12 cellular contexts compared by ENCODE assay signal in genomic region chr2:218732761-218733158, GRCh38. TPM values are rescaled to one million over a fixed set of nuclear protein-coding genes. Genes with fewer than 3 reads are reported as not detected.
A peak's percentile ranks its signal among the peaks of the same experiment; 100 is the strongest.
DNase-seq lines count a peak whose midpoint lies in the region; ATAC-seq and TF ChIP-seq lines count a peak whose summit lies in the region.
"Had no signal": no experiment of that assay in that cellular context is flagged by ENCODE, and none has a peak within 500 bp of the region (broad histone marks: within the 10 kb centered on the region; RNA-seq: fewer than 3 reads in every experiment).

No MANE protein-coding gene starts in this region.

- H3K36me3 ChIP-seq in IMR-90 (ENCODE audit: control insufficient read depth, insufficient read depth, low read length) = peaks cover 6% of the 10 kb centered on the region
- peaks cover 0 to 6% of the 10 kb centered on the region in 2 donors for H3K36me3 ChIP-seq in adrenal gland (replicated peaks in 1 of 2)
- H3K36me3 ChIP-seq in skeletal muscle tissue (ENCODE audit: control insufficient read depth in 3 of 3, insufficient read depth in 3 of 3, low read length in 3 of 3) = peaks cover 2 to 6% (median 4%) of the 10 kb centered on the region in 3 donors

- H4K5ac ChIP-seq in IMR-90 (ENCODE audit: low read depth, low read length) = peak overlapping the region; percentile 99

- no TSS peak for BruUV-seq in IMR-90 (replicated peaks; lab: Mats Ljungman, UMichigan)

- H2BK120ac ChIP-seq in IMR-90 (ENCODE audit: low read depth, low read length) = peak overlapping the region; percentile 75

- peak overlapping the region; percentile 51; the same call in 1 of the 2 replicates for H3K4me2 ChIP-seq in IMR-90 (ENCODE audit: low read depth, low read length)

- ATAC-seq in IMR-90 (ENCODE audit: low read depth) = 0 out of 2 replicates have a peak, but pooled peaks have one; percentile 9
- ATAC-seq in naive thymus-derived CD8-positive, alpha-beta T cell = no peak
- ATAC-seq: stimulated activated memory B cell treated with anti-CD40 and anti-IgM and Interleukin-4, amounts not matched to agents 10 μg/mL and 1 μg/mL and 100 μg/mL, for 72 hours had no signal

- no CpG with 5 or more reads among the region's 2 CpGs for WGBS in IMR-90 (ENCODE audit: extremely low coverage in 2 of 2, insufficient read length in 1 of 2), 2 experiments
- 49 to 61% (median 53%) methylated on average over 2 of the region's 2 CpGs for WGBS in adrenal gland, 4 donors

- TF ChIP-seq POLR2A in IMR-90 (IDR thresholded peaks at IDR 0.05; ENCODE audit: low read depth, low read length) = no peak
- no peak for TF ChIP-seq POLR2A in adrenal gland (IDR thresholded peaks at IDR 0.05)

- H3K4me1 ChIP-seq in IMR-90 (ENCODE audit: control insufficient read depth, insufficient read depth, low read length) (peaks cover 20% of the 10 kb centered on the region), adrenal gland (replicated peaks in 1 of 2) (peaks cover 17 to 38% of the 10 kb centered on the region in 2 donors), skeletal muscle tissue (ENCODE audit: control insufficient read depth in 3 of 3, insufficient read depth in 3 of 3, low read length in 3 of 3) (peaks cover 3 to 12% (median 12%) of the 10 kb centered on the region in 3 donors)

- no peak overlapping the region for H3K4me3 ChIP-seq in IMR-90 (ENCODE audit: insufficient read depth, low read depth, low read length)
- H3K4me3 ChIP-seq in adrenal gland = no peak overlapping the region
- H3K4me3 ChIP-seq in fibroblast of villous mesenchyme (ENCODE audit: low read depth, low read length) = no peak overlapping the region
- no peak overlapping the region for H3K4me3 ChIP-seq in skeletal muscle tissue (ENCODE audit: low read length in 3 of 3)

- H3K9me3 Mint-ChIP-seq in naive thymus-derived CD8-positive, alpha-beta T cell = peaks cover 0 to 3% (median 1%) of the 10 kb centered on the region in 9 donors

- intact Hi-C loops in IMR-90 (cut with micrococcal nuclease) (loop anchor here (5.0 kb wide), 1 partner anchor 75 kb away; no protein-coding TSS in a partner anchor), adrenal gland (cut with DNase I) (no loop called here)

- no peaks in the 10 kb centered on the region for H3K27me3 Mint-ChIP-seq in naive thymus-derived CD8-positive, alpha-beta T cell
- H3K27me3 Mint-ChIP-seq: activated B cell treated with CpG ODN at 0.5 μM for 24 hours; stimulated activated memory B cell treated with anti-CD40 and anti-IgM and Interleukin-4, amounts not matched to agents 10 μg/mL and 1 μg/mL and 100 μg/mL, for 72 hours had no signal

- peak overlapping the region; percentile 80; the same call in 1 of the 2 replicates for H3K23ac ChIP-seq in IMR-90 (ENCODE audit: low read depth, low read length)

- no peaks in the 10 kb centered on the region; the same call in 1 of the 2 replicates for H4K20me1 ChIP-seq in IMR-90 (ENCODE audit: insufficient read depth, low read length)

- H3K79me1 ChIP-seq in IMR-90 (ENCODE audit: low read depth in 1 of 2, low read length in 2 of 2) = peaks cover 29 to 73% of the 10 kb centered on the region in 2 experiments

- peak overlapping the region; percentile 29; the same call in 1 of the 2 replicates for H3K56ac ChIP-seq in IMR-90 (ENCODE audit: extremely low read depth, insufficient read depth, low read length)

- peak overlapping the region; percentile 82 to 88; a peak in 3 of 4 replicates for H4K8ac ChIP-seq in IMR-90 (ENCODE audit: low read depth in 2 of 2, low read length in 2 of 2)

- peaks cover 2 to 42% (median 15%) of the 10 kb centered on the region in 3 donors for H3K36me3 Mint-ChIP-seq in naive thymus-derived CD8-positive, alpha-beta T cell

- H3K18ac ChIP-seq in IMR-90 (ENCODE audit: low read depth, low read length) = peak overlapping the region; percentile 99

- POLR2A ChIA-PET in IMR-90 (lab: Charles Lee; ENCODE audit: unreplicated experiment) = interaction anchor here (0.6 kb wide), 1 partner anchor 735 kb away, joined by 3 read pairs; no protein-coding TSS in a partner anchor
- POLR2A ChIA-PET in naive thymus-derived CD8-positive, alpha-beta T cell (lab: Charles Lee) = no interaction called here

- H3K4me1 Mint-ChIP-seq in naive thymus-derived CD8-positive, alpha-beta T cell = peaks cover 10 to 29% (median 19%) of the 10 kb centered on the region in 4 donors

- peak overlapping the region; percentile 33; the same call in 1 of the 2 replicates for H3K9ac ChIP-seq in IMR-90 (ENCODE audit: low read depth, low read length)
- no peak overlapping the region for H3K9ac ChIP-seq in skeletal muscle tissue (ENCODE audit: low read depth in 1 of 3, low read length in 3 of 3)

- peak overlapping the region; percentile 99 for H3K27ac ChIP-seq in IMR-90 (ENCODE audit: insufficient read depth, low read length)
- H3K27ac ChIP-seq in adrenal gland = peak overlapping the region; percentile 46 to 95 (median 86)
- peak overlapping the region; percentile 67 for H3K27ac ChIP-seq in skeletal muscle tissue (ENCODE audit: low read depth, low read length)

- no peaks in the 10 kb centered on the region for H3K27me3 ChIP-seq in IMR-90 (ENCODE audit: control insufficient read depth, insufficient read depth, low read length)
- H3K27me3 ChIP-seq in adrenal gland = no peaks in the 10 kb centered on the region
- no peaks in the 10 kb centered on the region for H3K27me3 ChIP-seq in skeletal muscle tissue (ENCODE audit: control insufficient read depth in 3 of 3, insufficient read depth in 3 of 3, low read length in 3 of 3)

- no peak for TF ChIP-seq RAD21 in IMR-90 (IDR thresholded peaks at IDR 0.05; ENCODE audit: low read length)

- no peaks in the 10 kb centered on the region for H3K9me3 ChIP-seq in IMR-90 (ENCODE audit: control insufficient read depth, insufficient read depth, low read length)
- H3K9me3 ChIP-seq in adrenal gland (replicated peaks in 1 of 3) = peaks cover 0 to under 1% (median 0%) of the 10 kb centered on the region in 3 donors
- no peaks in the 10 kb centered on the region for H3K9me3 ChIP-seq in skeletal muscle tissue (ENCODE audit: control insufficient read depth in 3 of 3, low read length in 3 of 3)

- peak overlapping the region; percentile 42; the same call in 2 of the 3 replicates for H2BK15ac ChIP-seq in IMR-90 (ENCODE audit: low read depth, low read length)

- H2BK5ac ChIP-seq in IMR-90 (ENCODE audit: low read depth, low read length, poor library complexity, severe bottlenecking) = peak overlapping the region; percentile 90

- H3K27ac Mint-ChIP-seq in naive thymus-derived CD8-positive, alpha-beta T cell = no peak overlapping the region
- H3K27ac Mint-ChIP-seq: activated B cell treated with CpG ODN at 0.5 μM for 24 hours; stimulated activated memory B cell treated with anti-CD40 and anti-IgM and Interleukin-4, amounts not matched to agents 10 μg/mL and 1 μg/mL and 100 μg/mL, for 72 hours had no signal

- dilution Hi-C loops in IMR-90 (cut with HindIII; ENCODE audit: low sequenced_read_pairs, unreplicated experiment) = no loop called here

- H4K91ac ChIP-seq in IMR-90 (ENCODE audit: insufficient read depth, low read depth, low read length) = peak overlapping the region; percentile 76

- TF ChIP-seq CTCF in IMR-90 (conservative IDR thresholded peaks at IDR 0.05; ENCODE audit: low read depth, low read length) (no peak), adrenal gland (IDR thresholded peaks at IDR 0.05) (no peak), fibroblast of villous mesenchyme (IDR thresholded peaks at IDR 0.05; ENCODE audit: insufficient read depth, low read depth, low read length) (no peak)

- H2AK5ac ChIP-seq in IMR-90 (ENCODE audit: low read depth, low read length) = peak overlapping the region; percentile 93

- DNase-seq in IMR-90 (peak; percentile 49), adrenal gland (no peak), fibroblast of villous mesenchyme (ENCODE audit: low read depth) (peak; percentile 24), middle frontal gyrus (ENCODE audit: extremely low spot score, low spot score) (no peak), HuH-7 (ENCODE audit: low spot score) (no peak)
- DNase-seq in naive thymus-derived CD8-positive, alpha-beta T cell = no peak
- DNase-seq in effector CD8-positive, alpha-beta T cell (lab: John Stamatoyannopoulos, UW) = no peak
- DNase-seq: activated B cell treated with CpG ODN at 0.5 μM for 24 hours, activated gamma-delta T cell treated with Interleukin-2 at 50 U/mL for 16 hours had no signal

- no peak overlapping the region for H3K4me3 Mint-ChIP-seq in naive thymus-derived CD8-positive, alpha-beta T cell
- H3K4me3 Mint-ChIP-seq: activated B cell treated with CpG ODN at 0.5 μM for 24 hours; neural crest cell; stimulated activated memory B cell treated with anti-CD40 and anti-IgM and Interleukin-4, amounts not matched to agents 10 μg/mL and 1 μg/mL and 100 μg/mL, for 72 hours had no signal

- in situ Hi-C loops in IMR-90 (cut with MboI; ENCODE audit: low sequenced_read_pairs) = no loop called here

- H3K14ac ChIP-seq in IMR-90 (replicated peaks; ENCODE audit: low read depth, low read length) = peak overlapping the region; percentile 79

- H2BK20ac ChIP-seq in IMR-90 (ENCODE audit: low read depth, low read length) = peak overlapping the region; percentile 96

- H3K9me1 ChIP-seq in IMR-90 (ENCODE audit: insufficient read depth, low read length) = peaks cover 17% of the 10 kb centered on the region

- no peak overlapping the region for H2AFZ ChIP-seq in IMR-90 (replicated peaks; ENCODE audit: low read length, poor library complexity)

- peak overlapping the region; percentile 57 for H2AK9ac ChIP-seq in IMR-90 (replicated peaks; ENCODE audit: low read depth, low read length, poor library complexity)

- CTCF ChIA-PET in IMR-90 (lab: Yijun Ruan, JAX) = interaction anchor here (0.6 to 0.7 kb wide), 2 partner anchors 20 to 21 kb away, joined by 3 read pairs; no protein-coding TSS in a partner anchor

- H3K4ac ChIP-seq in IMR-90 (ENCODE audit: low read depth, low read length) = peak overlapping the region; percentile 88

RNA-seq across cellular contexts. Expression of gene TTLL4, which starts 22.1 kb away (rescaled TPM):
- total RNA-seq in IMR-90 (2012; rRNA removed) = 8.3 and 9.0 TPM in 2 replicates
- polyA plus RNA-seq in IMR-90 (2012; rRNA removed) = 22.8 and 22.9 TPM in 2 replicates
- 6.1 and 7.0 TPM in 2 replicates for polyA plus RNA-seq in IMR-90 (2012; cell fraction: cytosol; rRNA removed)
- 54.6 and 77.3 TPM in 2 replicates for polyA plus RNA-seq in IMR-90 (2012; cell fraction: nucleus; rRNA removed; ENCODE audit: low replicate concordance)
- total RNA-seq in adrenal gland = 10 to 100 TPM; 10.6 to 51.4 (median 23.5) TPM
- polyA plus RNA-seq in adrenal gland = 10 to 100 TPM; 22.5 to 65.4 (median 36.8) TPM
- total RNA-seq in fibroblast of villous mesenchyme = 12.6 and 19.9 TPM in 2 replicates
- total RNA-seq in skeletal muscle tissue = 11.0 TPM
- total RNA-seq in naive thymus-derived CD8-positive, alpha-beta T cell = 10 to 100 TPM; 20.4 to 23.1 TPM
- polyA plus RNA-seq in naive thymus-derived CD8-positive, alpha-beta T cell = 1 to 10 TPM; 2.2 to 5.4 (median 3.4) TPM

RNA-seq across cellular contexts. Expression of gene CYP27A1, which starts 49.2 kb away (rescaled TPM):
- 4.2 and 5.2 TPM in 2 replicates for total RNA-seq in IMR-90 (2012; rRNA removed)
- 4.5 and 5.3 TPM in 2 replicates for polyA plus RNA-seq in IMR-90 (2012; rRNA removed)
- 10.6 and 10.9 TPM in 2 replicates for polyA plus RNA-seq in IMR-90 (2012; cell fraction: cytosol; rRNA removed)
- 8.2 and 11.4 TPM in 2 replicates for polyA plus RNA-seq in IMR-90 (2012; cell fraction: nucleus; rRNA removed; ENCODE audit: low replicate concordance)
- 100 to 1,000 TPM in 4 of 8 donors, 10 to 100 TPM in 4; 47.3 to 124 (median 99.5) TPM for total RNA-seq in adrenal gland
- polyA plus RNA-seq in adrenal gland = 10 to 100 TPM; 29.1 to 75.5 (median 45.8) TPM
- 4.7 and 16.1 TPM in 2 replicates for total RNA-seq in fibroblast of villous mesenchyme
- 17.7 TPM for total RNA-seq in skeletal muscle tissue
- under 1 TPM; 0.31 to 0.49 TPM for total RNA-seq in naive thymus-derived CD8-positive, alpha-beta T cell
- polyA plus RNA-seq in naive thymus-derived CD8-positive, alpha-beta T cell = under 1 TPM; 0.14 to 0.53 (median 0.27) TPM

Comparison
In these comparisons a context has a peak if more than half of its experiments do, and no peak if none do; other contexts are left out.
1. DNase-seq: peak in IMR-90 (single experiment) and fibroblast of villous mesenchyme (single experiment); none in adrenal gland (0 of 7), naive thymus-derived CD8-positive, alpha-beta T cell (0 of 10), effector CD8-positive, alpha-beta T cell (single experiment), middle frontal gyrus (single experiment) and HuH-7 (single experiment).
2. Peak in every context shown above with its lines, with median percentiles within 50 percentile points of each other: H3K27ac ChIP-seq.